In the genomic region with DNA sequence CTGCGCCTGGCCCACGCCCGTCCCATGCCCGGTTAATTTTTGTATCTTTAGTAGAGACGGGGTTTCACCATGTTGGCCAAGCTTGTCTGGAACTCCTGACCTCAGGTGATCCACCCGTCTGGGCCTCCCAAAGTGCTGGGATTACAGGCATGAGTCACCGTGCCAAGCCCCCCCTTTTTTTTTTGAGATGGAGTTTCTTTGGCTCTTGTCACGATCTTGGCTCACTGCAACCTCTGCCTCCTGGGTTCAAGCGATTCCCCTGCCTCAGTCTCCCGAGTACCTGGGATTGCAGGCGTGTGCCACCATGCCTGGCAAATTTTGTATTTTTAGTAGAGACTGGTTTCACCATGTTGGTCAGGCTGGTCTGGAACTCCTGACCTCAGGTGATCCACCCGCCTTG, we compare ENCODE assay signal across 7 cellular contexts. TPM values are rescaled to one million over a fixed set of nuclear protein-coding genes. Genes with fewer than 3 reads are reported as not detected.
A peak's percentile ranks its signal among the peaks of the same experiment; 100 is the strongest.
DNase-seq lines count a peak whose midpoint lies in the region; ATAC-seq, FAIRE-seq and TF ChIP-seq lines count a peak whose summit lies in the region.
"Not testable (repeated sequence)": the region's sequence is repeated elsewhere in the genome, so short reads cannot be mapped to it uniquely, and the experiment has no call there.

No MANE protein-coding gene starts in this region.

- not testable (repeated sequence) for BruUV-seq in K562 (replicated peaks; lab: Mats Ljungman, UMichigan)

- not testable (repeated sequence) for ATAC-seq in A549, K562

- H3K4me3 ChIP-seq in A549, GM23248, K562, hepatocyte, smooth muscle cell: not testable (repeated sequence)

- peaks cover 35% of the 10 kb centered on the region for H3K79me2 ChIP-seq in GM23248 (ENCODE audit: insufficient read depth)
- peaks cover 38% of the 10 kb centered on the region for H3K79me2 ChIP-seq in K562 (ENCODE audit: control insufficient read depth, insufficient read depth, low read length)
- peaks cover 31% of the 10 kb centered on the region for H3K79me2 ChIP-seq in hepatocyte
- peaks cover 34% of the 10 kb centered on the region for H3K79me2 ChIP-seq in smooth muscle cell (ENCODE audit: low read depth)

- peak overlapping the region in 1 of 2 experiments; percentile 87; a peak in 1 of 6 replicates for H3K27ac ChIP-seq in A549
- peak overlapping the region; percentile 94 for H3K27ac ChIP-seq in GM23248
- peak overlapping the region; percentile 72 for H3K27ac ChIP-seq in VCaP
- not testable (repeated sequence) for H3K27ac ChIP-seq in K562 (ENCODE audit: extremely low read depth, low read depth, low read length)
- peak overlapping the region; percentile 67 for H3K27ac ChIP-seq in hepatocyte
- peak overlapping the region; percentile 91 for H3K27ac ChIP-seq in smooth muscle cell (ENCODE audit: low read depth)

- peaks cover 35% of the 10 kb centered on the region for H3K4me1 ChIP-seq in A549
- H3K4me1 ChIP-seq in GM23248 (ENCODE audit: insufficient read depth), result peaks cover 20% of the 10 kb centered on the region
- H3K4me1 ChIP-seq in K562 (replicated peaks in 1 of 2; ENCODE audit: control insufficient read depth in 2 of 2, insufficient read depth in 2 of 2, low read length in 2 of 2), result peaks cover 15 to 17% of the 10 kb centered on the region in 2 experiments; a peak in 3 of 5 replicates
- peaks cover 15% of the 10 kb centered on the region for H3K4me1 ChIP-seq in hepatocyte (ENCODE audit: insufficient read depth)
- peaks cover 19% of the 10 kb centered on the region for H3K4me1 ChIP-seq in smooth muscle cell (ENCODE audit: low read depth)

- H3K9ac ChIP-seq in GM23248; K562 (ENCODE audit: insufficient read depth in 1 of 2, low read depth in 2 of 2, low read length in 2 of 2); smooth muscle cell (ENCODE audit: low read depth): not testable (repeated sequence)

- not testable (repeated sequence) for DNase-seq in A549 (ENCODE audit: low read depth in 1 of 2, low spot score in 1 of 2); GM23248; K562 (ENCODE audit: extremely low read depth in 1 of 4, low spot score in 3 of 4); hepatocyte (ENCODE audit: low spot score); smooth muscle cell (lab: John Stamatoyannopoulos, UW; ENCODE audit: unreplicated experiment)
- DNase-seq in HK-2 (ENCODE audit: unreplicated experiment), result peak; percentile 50

- not testable (repeated sequence) for H3K9me3 ChIP-seq in A549; GM23248 (ENCODE audit: low read depth); K562 (replicated peaks; ENCODE audit: control insufficient read depth, insufficient read depth, low read depth, low read length); hepatocyte (ENCODE audit: low read depth); smooth muscle cell (replicated peaks; ENCODE audit: low read depth)

- not testable (repeated sequence) for H3K36me3 ChIP-seq in GM23248 (ENCODE audit: low read depth); K562 (ENCODE audit: control insufficient read depth, insufficient read depth, low read length); hepatocyte (replicated peaks; ENCODE audit: insufficient read depth, low read depth); smooth muscle cell (ENCODE audit: low read depth)

- FAIRE-seq in A549 (lab: Jason Lieb, UNC); K562 (lab: Jason Lieb, UNC): not testable (repeated sequence)

- POLR2A ChIA-PET in A549 (lab: Yijun Ruan, JAX), result not testable (repeated sequence)
- POLR2A ChIA-PET in K562 (lab: Yijun Ruan, JAX), result interaction anchor here (0.6 to 1.6 kb wide), 3 partner anchors 12 to 107 kb away, joined by 3 to 5 read pairs (median 4); no protein-coding TSS in a partner anchor

- 79% methylated on average over 12 of the region's 12 CpGs for WGBS in A549 (ENCODE audit: missing lambda C conversion rate)
- 96 to 98% methylated on average over 8 to 12 of the region's 12 CpGs for WGBS in GM23248 (ENCODE audit: low coverage in 1 of 2, low lambda C conversion rate in 2 of 2, missing lambda C conversion rate in 2 of 2), 2 experiments
- WGBS in K562 (ENCODE audit: insufficient coverage, low coverage, missing lambda C conversion rate), result 67% methylated on average over 10 of the region's 12 CpGs
- 89% methylated on average over 12 of the region's 12 CpGs for WGBS in hepatocyte (ENCODE audit: low lambda C conversion rate, missing lambda C conversion rate)
- 81% methylated on average over 12 of the region's 12 CpGs for WGBS in smooth muscle cell (ENCODE audit: low lambda C conversion rate)

- not testable (repeated sequence) for H3K9me2 ChIP-seq in GM23248 (ENCODE audit: insufficient read depth); hepatocyte (replicated peaks; ENCODE audit: insufficient read depth)

- H4K20me1 ChIP-seq in GM23248 (ENCODE audit: insufficient read depth); K562 (replicated peaks; ENCODE audit: control insufficient read depth, insufficient read depth, low read length); hepatocyte (ENCODE audit: insufficient read depth, poor library complexity, severe bottlenecking): not testable (repeated sequence)
- peaks cover 17% of the 10 kb centered on the region for H4K20me1 ChIP-seq in smooth muscle cell (ENCODE audit: low read depth)

- TF ChIP-seq EP300 in A549 (IDR thresholded peaks at IDR 0.05); K562 (IDR thresholded peaks at IDR 0.05; ENCODE audit: low read length): not testable (repeated sequence)

- not testable (repeated sequence) for TF ChIP-seq CTCF in A549 (IDR thresholded peaks at IDR 0.05); VCaP (conservative IDR thresholded peaks at IDR 0.05); K562 (IDR thresholded peaks at IDR 0.05 in 2 of 3, conservative IDR thresholded peaks at IDR 0.05 in 1 of 3; ENCODE audit: insufficient read depth in 2 of 3, low read depth in 1 of 3, low read length in 3 of 3); hepatocyte (IDR thresholded peaks at IDR 0.05; ENCODE audit: poor library complexity); smooth muscle cell (IDR thresholded peaks at IDR 0.05; ENCODE audit: borderline replicate concordance, insufficient read depth, poor library complexity, severe bottlenecking)

- H3K27me3 ChIP-seq in GM23248 (replicated peaks; ENCODE audit: insufficient read depth); K562 (ENCODE audit: control insufficient read depth in 2 of 2, insufficient read depth in 2 of 2, low read length in 2 of 2); hepatocyte; smooth muscle cell (ENCODE audit: low read depth): not testable (repeated sequence)

- intact Hi-C loops in K562 (cut with micrococcal nuclease), result not testable (repeated sequence)

- H2AFZ ChIP-seq in GM23248; hepatocyte; smooth muscle cell (ENCODE audit: low read depth): not testable (repeated sequence)
- H2AFZ ChIP-seq in K562 (ENCODE audit: low read depth, low read length), result peak overlapping the region; percentile 74

- CTCF ChIA-PET in A549 (lab: Yijun Ruan, JAX), result interaction anchor here (1.3 kb wide), 1 partner anchor 28 kb away, joined by 3 read pairs; no protein-coding TSS in a partner anchor
- CTCF ChIA-PET in K562 (lab: Yijun Ruan, JAX; ENCODE audit: low intra/inter-chr PET ratio), result not testable (repeated sequence)

- not testable (repeated sequence) for TF ChIP-seq RAD21 in A549 (conservative IDR thresholded peaks at IDR 0.05 in 1 of 2, IDR thresholded peaks at IDR 0.05 in 1 of 2); K562 (CRISPR knock-in tag; conservative IDR thresholded peaks at IDR 0.05 in 1 of 2, IDR thresholded peaks at IDR 0.05 in 1 of 2)

- H3K9me1 ChIP-seq in K562 (ENCODE audit: control insufficient read depth, insufficient read depth, low read length), result not testable (repeated sequence)

- H3F3A ChIP-seq in GM23248 (ENCODE audit: insufficient read depth); smooth muscle cell (ENCODE audit: low read depth): not testable (repeated sequence)

- in situ Hi-C loops in GM23248 (cut with MboI), result not testable (repeated sequence)
- in situ Hi-C loops in K562 (cut with MboI), result loop anchor here (10.0 kb wide), 1 partner anchor 367 kb away; a partner anchor contains a TSS

- TF ChIP-seq POLR2A in A549 (IDR thresholded peaks at IDR 0.05; ENCODE audit: low read length); K562 (conservative IDR thresholded peaks at IDR 0.05): not testable (repeated sequence)

- H3K4me2 ChIP-seq in A549, result peak overlapping the region; percentile 7; the same call in 2 of the 3 replicates
- H3K4me2 ChIP-seq in GM23248 (ENCODE audit: unreplicated experiment); K562 (ENCODE audit: insufficient read depth, low read length); hepatocyte; smooth muscle cell: not testable (repeated sequence)

RNA-seq across cellular contexts. Expression of a gene that starts 1.6 kb away (rescaled TPM):
- polyA plus RNA-seq in A549 (2011; rRNA removed), result 23.9 and 27.4 TPM in 2 replicates
- 4.8 and 7.3 TPM in 2 replicates for polyA plus RNA-seq in A549 (2012; cell fraction: cytosol; rRNA removed)
- 3.1 and 3.8 TPM in 2 replicates for polyA plus RNA-seq in A549 (2012; cell fraction: nucleus; rRNA removed)
- 12.9 to 13.3 TPM (median 13.1 TPM) in 3 replicates for polyA plus RNA-seq in A549 (2017; fragmentation: RNase III; extraction: RNeasy Plus Mini Kit Qiagen cat#74134 plus additional on column Dnase treatment)
- 90.4 and 113 TPM in 2 replicates for polyA minus RNA-seq in A549 (2011; rRNA and poly(A)+ RNA removed)
- total RNA-seq in GM23248 (2014; rRNA removed; shearing (Covaris generic)), result 13.5 and 13.9 TPM in 2 replicates
- polyA plus RNA-seq in GM23248 (2016; fragmentation: Nextera tagmentation; extraction: Ambion mirVana), result 2.6 and 3.1 TPM in 2 replicates
- total RNA-seq in K562 (2011; cell fraction: chromatin; rRNA removed; ENCODE audit: low replicate concordance), result 46.2 and 92.1 TPM in 2 replicates
- 28.3 and 32.6 TPM in 2 replicates for total RNA-seq in K562 (2011; cell fraction: nucleolus; rRNA removed)
- 51.2 and 75.7 TPM in 2 replicates for total RNA-seq in K562 (2011; cell fraction: nucleoplasm; rRNA removed)
- 22.9 and 25.4 TPM in 2 replicates for total RNA-seq in K562 (2014; rRNA removed)
- 42.5 and 48.0 TPM in 2 replicates for total RNA-seq in K562 (2014; rRNA removed; fragmentation: Illumina TruSeq; extraction: Trizol)
- total RNA-seq in K562 (2015; rRNA removed; fragmentation: Illumina TruSeq; extraction: Trizol), result 39.7 and 45.4 TPM in 2 replicates
- total RNA-seq in K562 (2021), result 24.3 and 29.1 TPM in 2 replicates
- 30.9 and 33.4 TPM in 2 replicates for polyA plus RNA-seq in K562 (2011; rRNA removed)
- 10.6 and 18.2 TPM in 2 replicates for polyA plus RNA-seq in K562 (2011; cell fraction: cytosol; rRNA removed)
- 21.2 and 31.4 TPM in 2 replicates for polyA plus RNA-seq in K562 (2011; cell fraction: nucleus; rRNA removed)
- polyA plus RNA-seq in K562 (2012), result 10.2 and 16.1 TPM in 2 replicates
- 26.4 and 30.4 TPM in 2 replicates for polyA plus RNA-seq in K562 (2014; fragmentation: Illumina TruSeq; extraction: Trizol)
- polyA plus RNA-seq in K562 (2014; fragmentation: Nextera tagmentation; extraction: Ambion mirVana), result 1 to 10 TPM; 5.3 to 8.3 TPM
- 16.3 and 16.5 TPM in 2 replicates for polyA plus RNA-seq in K562 (2014; rRNA removed)
- polyA minus RNA-seq in K562 (2011; rRNA and poly(A)+ RNA removed), result 295 and 310 TPM in 2 replicates
- 93.9 and 101 TPM in 2 replicates for polyA minus RNA-seq in K562 (2011; cell fraction: cytosol; rRNA and poly(A)+ RNA removed)
- polyA minus RNA-seq in K562 (2011; cell fraction: nucleus; rRNA and poly(A)+ RNA removed), result 30.7 and 41.7 TPM in 2 replicates
- 17.5 and 28.8 TPM in 2 replicates for total RNA-seq in hepatocyte
- polyA plus RNA-seq in hepatocyte, result 3.0 TPM in 2 replicates
- total RNA-seq in smooth muscle cell, result 25.6 and 28.2 TPM in 2 replicates
- 2.5 and 3.6 TPM in 2 replicates for polyA plus RNA-seq in smooth muscle cell

RNA-seq across cellular contexts. Expression of a gene that starts 19.3 kb away (rescaled TPM):
- polyA plus RNA-seq in A549 (2011; rRNA removed) (56.9 and 87.2 TPM in 2 replicates), A549 (2017; fragmentation: RNase III; extraction: RNeasy Plus Mini Kit Qiagen cat#74134 plus additional on column Dnase treatment) (79.8 to 86.8 TPM (median 84.3 TPM) in 3 replicates), GM23248 (2016; fragmentation: Nextera tagmentation; extraction: Ambion mirVana) (143 and 151 TPM in 2 replicates), K562 (2011; rRNA removed) (62.2 and 66.8 TPM in 2 replicates), K562 (2014; fragmentation: Illumina TruSeq; extraction: Trizol) (151 and 187 TPM in 2 replicates), K562 (2014; fragmentation: Nextera tagmentation; extraction: Ambion mirVana) (100 to 1,000 TPM; 132 to 135 TPM), K562 (2014; rRNA removed) (111 and 112 TPM in 2 replicates), hepatocyte (64.3 and 78.6 TPM in 2 replicates), smooth muscle cell (49.8 and 77.0 TPM in 2 replicates)
- polyA plus RNA-seq in A549 (2012; cell fraction: cytosol; rRNA removed), result 10.9 and 11.2 TPM in 2 replicates
- 10.0 and 19.4 TPM in 2 replicates for polyA plus RNA-seq in A549 (2012; cell fraction: nucleus; rRNA removed)
- polyA minus RNA-seq in A549 (2011; rRNA and poly(A)+ RNA removed), result 76.5 and 77.4 TPM in 2 replicates
- total RNA-seq in GM23248 (2014; rRNA removed; shearing (Covaris generic)), result 98.1 and 118 TPM in 2 replicates
- total RNA-seq in K562 (2011; cell fraction: chromatin; rRNA removed; ENCODE audit: low replicate concordance), result 168 and 624 TPM in 2 replicates
- 53.9 and 70.5 TPM in 2 replicates for total RNA-seq in K562 (2011; cell fraction: nucleolus; rRNA removed)
- total RNA-seq in K562 (2011; cell fraction: nucleoplasm; rRNA removed), result 141 and 178 TPM in 2 replicates
- total RNA-seq in K562 (2014; rRNA removed) (122 and 125 TPM in 2 replicates), K562 (2014; rRNA removed; fragmentation: Illumina TruSeq; extraction: Trizol) (216 and 249 TPM in 2 replicates), K562 (2015; rRNA removed; fragmentation: Illumina TruSeq; extraction: Trizol) (149 and 164 TPM in 2 replicates), K562 (2021) (159 and 162 TPM in 2 replicates), hepatocyte (69.5 and 71.2 TPM in 2 replicates), smooth muscle cell (57.5 and 68.9 TPM in 2 replicates)
- polyA plus RNA-seq in K562 (2011; cell fraction: cytosol; rRNA removed), result 15.1 and 43.3 TPM in 2 replicates
- 63.3 and 92.7 TPM in 2 replicates for polyA plus RNA-seq in K562 (2011; cell fraction: nucleus; rRNA removed)
- 152 and 158 TPM in 2 replicates for polyA plus RNA-seq in K562 (2012)
- 143 and 238 TPM in 2 replicates for polyA minus RNA-seq in K562 (2011; rRNA and poly(A)+ RNA removed)
- polyA minus RNA-seq in K562 (2011; cell fraction: cytosol; rRNA and poly(A)+ RNA removed), result 66.3 and 108 TPM in 2 replicates
- 50.4 and 137 TPM in 2 replicates for polyA minus RNA-seq in K562 (2011; cell fraction: nucleus; rRNA and poly(A)+ RNA removed)
